ENCODE assay signal across 13 cellular contexts in genomic region chr11:50174189-50174588, GRCh38.
DNase-seq lines count a peak whose midpoint lies in the region; ATAC-seq and TF ChIP-seq lines count a peak whose summit lies in the region.
"Had no signal": no experiment of that assay in that cellular context is flagged by ENCODE, and none has a peak within 500 bp of the region (broad histone marks: within the 10 kb centered on the region; RNA-seq: fewer than 3 reads in every experiment).

No MANE protein-coding gene starts in this region.

- no peak for TF ChIP-seq EP300 in stomach (IDR thresholded peaks at IDR 0.05)

- no peak overlapping the region for H3K4me3 Mint-ChIP-seq in CD4-positive, alpha-beta T cell
- H3K4me3 Mint-ChIP-seq: CD4-positive, CD25-positive, alpha-beta regulatory T cell had no signal

- peaks cover 14% of the 10 kb centered on the region for H3K9me3 Mint-ChIP-seq in CD4-positive, alpha-beta T cell

- H3K36me3 Mint-ChIP-seq in CD4-positive, alpha-beta T cell (ENCODE audit: low read depth): no peaks in the 10 kb centered on the region
- H3K36me3 Mint-ChIP-seq: CD4-positive, CD25-positive, alpha-beta regulatory T cell had no signal

- CTCF ChIA-PET in RWPE1 (lab: Yijun Ruan, JAX): interaction anchor here (0.6 to 0.8 kb wide), 3 partner anchors 9 to 53 kb away, joined by 3 read pairs; no protein-coding TSS in a partner anchor
- CTCF ChIA-PET in CD4-positive, alpha-beta T cell (lab: Charles Lee): no interaction called here

- POLR2A ChIA-PET in RWPE1 (lab: Yijun Ruan, JAX; ENCODE audit: low non-redundant PET): no interaction called here
- POLR2A ChIA-PET in CD4-positive, alpha-beta T cell (lab: Charles Lee): no interaction called here

- peak overlapping the region; percentile 25 for H2AFZ ChIP-seq in ACC112 (ENCODE audit: low read length, unreplicated experiment)
- H2AFZ ChIP-seq: parathyroid adenoma had no signal

- no peak for TF ChIP-seq POLR2A in stomach (IDR thresholded peaks at IDR 0.05)

- H3K27ac Mint-ChIP-seq in CD4-positive, alpha-beta T cell: no peak overlapping the region
- H3K27ac Mint-ChIP-seq: CD4-positive, CD25-positive, alpha-beta regulatory T cell had no signal

- no peaks in the 10 kb centered on the region for H3K36me3 ChIP-seq in ACC112 (ENCODE audit: insufficient read depth, low read length)
- H3K36me3 ChIP-seq in heart right ventricle: no peaks in the 10 kb centered on the region
- H3K36me3 ChIP-seq in stomach: no peaks in the 10 kb centered on the region

- H3K79me2 ChIP-seq in ACC112 (ENCODE audit: control insufficient read depth, insufficient read depth, low read length, unreplicated experiment): no peaks in the 10 kb centered on the region
- H3K79me2 ChIP-seq: parathyroid adenoma had no signal

- H3K27me3 ChIP-seq in ACC112 (ENCODE audit: insufficient read depth, low read length) (no peaks in the 10 kb centered on the region), heart right ventricle (no peaks in the 10 kb centered on the region), stomach (no peaks in the 10 kb centered on the region)
- no peaks in the 10 kb centered on the region for H3K27me3 ChIP-seq in CD4-positive, alpha-beta T cell (ENCODE audit: control insufficient read depth, insufficient read depth, low read length)

- H3K27ac ChIP-seq in ACC112 (ENCODE audit: low read depth, low read length): peak overlapping the region; percentile 34
- no peak overlapping the region for H3K27ac ChIP-seq in RWPE1
- no peak overlapping the region for H3K27ac ChIP-seq in heart right ventricle
- no peak overlapping the region for H3K27ac ChIP-seq in CD4-positive, alpha-beta T cell (ENCODE audit: low read depth, low read length)
- no peak overlapping the region for H3K27ac ChIP-seq in stomach
- H3K27ac ChIP-seq: parathyroid adenoma had no signal

- peaks cover 0 to 17% (median 0%) of the 10 kb centered on the region in 11 donors for H3K9me3 ChIP-seq in heart right ventricle
- no peaks in the 10 kb centered on the region for H3K9me3 ChIP-seq in CD4-positive, alpha-beta T cell (ENCODE audit: control insufficient read depth, low read length)
- H3K9me3 ChIP-seq in stomach: peaks cover 0 to 22% (median 9%) of the 10 kb centered on the region in 4 donors

- no peak for TF ChIP-seq CTCF in RWPE1 (conservative IDR thresholded peaks at IDR 0.05; ENCODE audit: low read depth)
- TF ChIP-seq CTCF in heart right ventricle (IDR thresholded peaks at IDR 0.05): peak in 7 of 9 donors; percentile 21 to 46 (median 35)
- no peak for TF ChIP-seq CTCF in CD4-positive, alpha-beta T cell (IDR thresholded peaks at IDR 0.05)
- TF ChIP-seq CTCF in stomach (IDR thresholded peaks at IDR 0.05): no peak

- no peaks in the 10 kb centered on the region for H3K4me1 Mint-ChIP-seq in CD4-positive, alpha-beta T cell (ENCODE audit: low read depth)
- H3K4me1 Mint-ChIP-seq: CD4-positive, CD25-positive, alpha-beta regulatory T cell had no signal

- H3K27me3 Mint-ChIP-seq in CD4-positive, alpha-beta T cell: no peaks in the 10 kb centered on the region
- H3K27me3 Mint-ChIP-seq: CD4-positive, CD25-positive, alpha-beta regulatory T cell had no signal

- H3K4me3 ChIP-seq in ACC112 (ENCODE audit: low read depth, low read length) (no peak overlapping the region), heart right ventricle (no peak overlapping the region), stomach (no peak overlapping the region)

- intact Hi-C loops in heart right ventricle (cut with DNase I) (no loop called here), stomach (cut with DNase I; ENCODE audit: low total_unique reads) (no loop called here)
- intact Hi-C loops in CD4-positive, alpha-beta T cell (cut with DNase I, micrococcal nuclease): no loop called here

- H3K4me1 ChIP-seq in ACC112 (ENCODE audit: control insufficient read depth, insufficient read depth, low read length, unreplicated experiment) (no peaks in the 10 kb centered on the region), heart right ventricle (peaks cover 0 to 9% (median 0%) of the 10 kb centered on the region in 9 donors), stomach (no peaks in the 10 kb centered on the region)
- H3K4me1 ChIP-seq: parathyroid adenoma had no signal

- peak; percentile 56 for DNase-seq in H4 (ENCODE audit: low spot score)
- DNase-seq in RWPE1 (ENCODE audit: low spot score): peak; percentile 0
- no peak for DNase-seq in heart right ventricle
- DNase-seq in SKM-1 (lab: John Stamatoyannopoulos, UW; ENCODE audit: unreplicated experiment): no peak
- no peak for DNase-seq in CD4-positive, alpha-beta T cell
- no peak for DNase-seq in stomach
- DNase-seq: NCI-H1417; NK-92 treated with Interleukin-12 subunit alpha and Interleukin-12 subunit beta, amount 100 ng/mL, for 24 hours; stimulated activated CD4-positive, alpha-beta T cell treated with anti-CD3 and anti-CD28 coated beads, Interleukin-1b, Interleukin-23, amount 100 ng/mL, for 48 hours had no signal

- ATAC-seq in heart right ventricle: peak in 5 of 8 donors; percentile 34 to 77 (median 54)
- ATAC-seq in CD4-positive, alpha-beta T cell (ENCODE audit: poor library complexity): no peak
- ATAC-seq in HG02870 (IDR thresholded peaks at IDR 0.05; ENCODE audit: unreplicated experiment): no peak

Comparison
In these comparisons a context has a peak if more than half of its experiments do, and no peak if none do; other contexts are left out.
1. DNase-seq: peak in H4 (single experiment) and RWPE1 (single experiment); none in heart right ventricle (0 of 2), SKM-1 (single experiment), CD4-positive, alpha-beta T cell (0 of 10) and stomach (single experiment).
2. CTCF ChIP-seq: peak in heart right ventricle (7 of 9); none in RWPE1 (single experiment), CD4-positive, alpha-beta T cell (single experiment) and stomach (0 of 7).
3. ATAC-seq: peak in heart right ventricle (5 of 8); none in CD4-positive, alpha-beta T cell (single experiment) and HG02870 (single experiment).